20 cellular contexts compared by ENCODE assay signal in genomic region chr2:2083113-2083757, GRCh38.
DNase-seq lines count a peak whose midpoint lies in the region; ATAC-seq and TF ChIP-seq lines count a peak whose summit lies in the region.
"Had no signal": no experiment of that assay in that cellular context is flagged by ENCODE, and none has a peak within 500 bp of the region (broad histone marks: within the 10 kb centered on the region; RNA-seq: fewer than 3 reads in every experiment).

No MANE protein-coding gene starts in this region.

- H4K8ac ChIP-seq in neuronal stem cell (ENCODE audit: low read depth, low read length), result no peak overlapping the region

- no peak overlapping the region for H2AK5ac ChIP-seq in neuronal stem cell (ENCODE audit: low read depth, low read length)

- H2AFZ ChIP-seq in neuronal stem cell (ENCODE audit: low read length), result no peak overlapping the region

- H3K79me1 ChIP-seq in neuronal stem cell (ENCODE audit: low read depth, low read length), result no peaks in the 10 kb centered on the region

- H4K91ac ChIP-seq in neuronal stem cell (ENCODE audit: low read depth, low read length, poor library complexity), result no peak overlapping the region

- TF ChIP-seq CTCF in VCaP (conservative IDR thresholded peaks at IDR 0.05), result no peak

- H2BK15ac ChIP-seq in neuronal stem cell (ENCODE audit: low read length), result no peak overlapping the region

- no CpG with 5 or more reads among the region's 8 CpGs for WGBS in neuronal stem cell (ENCODE audit: extremely low coverage in 2 of 2, insufficient read length in 2 of 2, insufficient replicate concordance in 1 of 2), 2 donors

- no peak overlapping the region for H3K18ac ChIP-seq in neuronal stem cell (ENCODE audit: low read length)

- no peak overlapping the region for H3K9ac ChIP-seq in neuronal stem cell (ENCODE audit: low read depth, low read length, poor library complexity)

- H2BK5ac ChIP-seq in neuronal stem cell (ENCODE audit: low read length), result no peak overlapping the region

- H3K4me1 ChIP-seq in neuronal stem cell (ENCODE audit: control insufficient read depth in 2 of 2, insufficient read depth in 1 of 2, low read depth in 1 of 2, low read length in 2 of 2), result no peaks in the 10 kb centered on the region
- H3K4me1 ChIP-seq: right atrium auricular region, testis had no signal

- peak overlapping the region; percentile 84 for H3K27ac ChIP-seq in VCaP
- H3K27ac ChIP-seq in neuronal stem cell (replicated peaks; ENCODE audit: low read length), result no peak overlapping the region
- H3K27ac ChIP-seq: right atrium auricular region, testis had no signal

- no peak overlapping the region for H3K23ac ChIP-seq in neuronal stem cell (ENCODE audit: low read depth, low read length, poor library complexity)

- no peak overlapping the region for H3K4me2 ChIP-seq in neuronal stem cell (ENCODE audit: insufficient read depth, low read length, poor library complexity, severe bottlenecking)

- no peak overlapping the region for H2BK12ac ChIP-seq in neuronal stem cell (ENCODE audit: low read length)

- DNase-seq in DMS79 treated with DMSO at 0.1 percent for 48 hours (lab: John Stamatoyannopoulos, UW) (peak; percentile 99), NCI-H2107 (lab: John Stamatoyannopoulos, UW) (peak; percentile 60), posterior vena cava (ENCODE audit: low spot score) (peak; percentile 23), neuronal stem cell (ENCODE audit: low spot score) (no peak), NCI-H2081 (lab: John Stamatoyannopoulos, UW) (no peak)
- DNase-seq: activated B cell treated with CpG ODN at 0.5 μM for 24 hours; activated naive CD4-positive, alpha-beta T cell treated with anti-CD3 and anti-CD28 coated beads, Interleukin-2, amount 50 U/mL, for 16 hours; activated T-cell treated with anti-CD3 and anti-CD28 coated beads, Interleukin-2, amount 50 U/mL, for 48 hours; aorta; CD4-positive, alpha-beta memory T cell; effector CD8-positive, alpha-beta T cell; NCI-H1436 treated with DMSO at 0.1 percent for 48 hours; NCI-H524 treated with DMSO at 0.1 percent for 48 hours; OCI-M1; SHP77 treated with DMSO at 0.1 percent for 48 hours; testis had no signal

- no peak overlapping the region for H3K4ac ChIP-seq in neuronal stem cell (ENCODE audit: low read length)

- H3K36me3 ChIP-seq in neuronal stem cell (replicated peaks in 1 of 2; ENCODE audit: control insufficient read depth in 2 of 2, insufficient read depth in 2 of 2, low read length in 2 of 2), result no peaks in the 10 kb centered on the region
- H3K36me3 ChIP-seq: right atrium auricular region had no signal

- H2BK120ac ChIP-seq in neuronal stem cell (ENCODE audit: low read depth, low read length), result no peak overlapping the region

- no peaks in the 10 kb centered on the region for H3K27me3 ChIP-seq in neuronal stem cell (ENCODE audit: control insufficient read depth in 3 of 3, insufficient read depth in 3 of 3, low read depth in 1 of 3, low read length in 3 of 3)
- H3K27me3 ChIP-seq: right atrium auricular region, testis had no signal

- H3K4me3 ChIP-seq in neuronal stem cell (ENCODE audit: low read length in 2 of 2), result no peak overlapping the region
- H3K4me3 ChIP-seq: right atrium auricular region, testis had no signal

- peaks cover 0 to 2% of the 10 kb centered on the region in 2 donors for H3K9me3 ChIP-seq in neuronal stem cell (replicated peaks in 1 of 2; ENCODE audit: control insufficient read depth in 2 of 2, insufficient read depth in 1 of 2, low read depth in 1 of 2, low read length in 2 of 2)
- H3K9me3 ChIP-seq: testis had no signal

- intact Hi-C loops in posterior vena cava (cut with DNase I), result no loop called here

- no peak for ATAC-seq in HG03432 (IDR thresholded peaks at IDR 0.05; ENCODE audit: unreplicated experiment)
- ATAC-seq in GM21390 (IDR thresholded peaks at IDR 0.05; ENCODE audit: unreplicated experiment), result no peak

- no peak overlapping the region for H3K14ac ChIP-seq in neuronal stem cell (ENCODE audit: low read length)

Comparison
In these comparisons a context has a peak if more than half of its experiments do, and no peak if none do; other contexts are left out.
1. DNase-seq: peak in DMS79 treated with DMSO at 0.1 percent for 48 hours (single experiment), NCI-H2107 (single experiment) and posterior vena cava (single experiment); none in neuronal stem cell (single experiment) and NCI-H2081 (0 of 2).